In the genomic region with DNA sequence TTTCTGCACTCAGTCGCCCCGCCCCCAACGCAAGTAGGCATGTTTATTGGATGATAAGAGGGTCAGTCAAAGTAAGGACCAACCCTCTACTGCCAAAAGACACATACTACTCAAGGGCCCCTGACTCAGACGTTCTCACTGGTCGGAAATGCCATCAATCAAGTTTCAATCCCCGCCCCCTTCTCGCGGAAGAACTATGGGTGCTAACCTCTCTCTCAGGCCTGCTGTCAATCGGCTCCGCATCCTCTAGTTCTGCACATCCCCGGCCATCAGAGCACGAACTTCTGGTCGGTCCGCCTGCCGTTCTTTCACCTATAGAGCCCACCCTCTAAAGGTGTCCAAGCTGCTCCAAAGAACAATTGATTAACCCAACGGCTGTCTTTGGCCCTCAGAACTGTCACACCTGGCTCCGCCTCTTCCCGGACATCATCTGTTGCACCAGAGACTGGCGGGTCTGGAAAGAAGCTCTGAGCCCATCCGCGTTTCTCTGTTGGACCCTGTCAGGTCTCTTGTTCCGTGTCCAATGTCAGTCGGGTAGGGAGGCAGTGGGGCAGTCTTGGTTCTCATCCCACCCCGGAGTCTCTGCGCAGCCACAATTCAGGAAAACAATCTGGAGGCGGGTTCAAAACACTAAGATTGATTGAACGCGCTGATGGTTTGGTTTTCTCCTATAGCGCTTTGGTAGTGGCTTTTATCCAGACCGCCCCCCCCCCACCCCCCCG, we compare ENCODE assay signal across 8 cellular contexts. TPM values are rescaled to one million over a fixed set of nuclear protein-coding genes. Genes with fewer than 3 reads are reported as not detected.
DNase-seq lines count a peak whose midpoint lies in the region; ATAC-seq, FAIRE-seq and TF ChIP-seq lines count a peak whose summit lies in the region.

No MANE protein-coding gene starts in this region.

- intact Hi-C loops in left cardiac atrium (cut with DNase I), result no loop called here
- intact Hi-C loops in posterior vena cava (cut with DNase I), result no loop called here
- intact Hi-C loops in upper lobe of right lung (cut with DNase I), result no loop called here

- no peaks in the 10 kb centered on the region for H3K27me3 ChIP-seq in upper lobe of right lung

- H3K4me3 ChIP-seq in upper lobe of right lung, result peak overlapping the region; percentile 59

- ATAC-seq in HG02840 (IDR thresholded peaks at IDR 0.05; ENCODE audit: low FRiP score, unreplicated experiment), result peak; percentile 96
- ATAC-seq in left cardiac atrium, result peak; percentile 99
- peak; percentile 99 for ATAC-seq in upper lobe of right lung

- TF ChIP-seq CTCF in upper lobe of right lung (IDR thresholded peaks at IDR 0.05), result no peak

- no peaks in the 10 kb centered on the region for H3K4me1 ChIP-seq in upper lobe of right lung

- H3K9me3 ChIP-seq in upper lobe of right lung, result no peaks in the 10 kb centered on the region

- TF ChIP-seq POLR2A in GM12892 (IDR thresholded peaks at IDR 0.05; ENCODE audit: low read depth, low read length), result peak; percentile 76

- DNase-seq in GM12892 (ENCODE audit: insufficient read length) (peak; percentile 54), NCI-H1436 (lab: John Stamatoyannopoulos, UW) (peak; percentile 86), SW480 (ENCODE audit: low spot score) (peak; percentile 96), amniotic stem cell (lab: John Stamatoyannopoulos, UW) (peak; percentile 76), left cardiac atrium (peak; percentile 90), posterior vena cava (ENCODE audit: low spot score) (peak; percentile 95), upper lobe of right lung (peak; percentile 90)

- FAIRE-seq in GM12892 (lab: Jason Lieb, UNC), result peak; percentile 94

- no peaks in the 10 kb centered on the region for H3K36me3 ChIP-seq in upper lobe of right lung

- H3K27ac ChIP-seq in upper lobe of right lung, result peak overlapping the region; percentile 78

RNA-seq across cellular contexts. Expression of gene NDUFB11, which starts 15.2 kb away (rescaled TPM):
- polyA plus RNA-seq in GM12892 (2012; ENCODE audit: missing spikeins), result 59.7 TPM
- total RNA-seq in left cardiac atrium, result 100 to 1,000 TPM; 137 to 138 TPM
- 10 to 100 TPM; 35.7 to 44.0 TPM for total RNA-seq in posterior vena cava
- total RNA-seq in upper lobe of right lung, result 57.4 TPM

RNA-seq across cellular contexts. Expression of gene RBM10, which starts 15.7 kb away (rescaled TPM):
- 19.5 TPM for polyA plus RNA-seq in GM12892 (2012; ENCODE audit: missing spikeins)
- total RNA-seq in left cardiac atrium, result 10 to 100 TPM; 22.1 to 23.9 TPM
- total RNA-seq in posterior vena cava, result 10 to 100 TPM; 17.8 to 20.8 TPM
- total RNA-seq in upper lobe of right lung, result 31.9 TPM

RNA-seq across cellular contexts. Expression of gene RGN, which starts 51.1 kb away (rescaled TPM):
- polyA plus RNA-seq in GM12892 (2012; ENCODE audit: missing spikeins), result not detected
- 10 to 100 TPM in 1 of 2 donors, 1 to 10 TPM in 1; 9.3 to 13.9 TPM for total RNA-seq in left cardiac atrium
- 10 to 100 TPM in 1 of 2 donors, 1 to 10 TPM in 1; 8.4 to 17.3 TPM for total RNA-seq in posterior vena cava
- total RNA-seq in upper lobe of right lung, result 15.4 TPM

Comparison
In these comparisons a context has a peak if more than half of its experiments do, and no peak if none do; other contexts are left out.
1. Peak in every context shown above with its lines: DNase-seq, ATAC-seq, H3K4me3 ChIP-seq and H3K27ac ChIP-seq.